Comparison of ENCODE assay signal across 8 cellular contexts in the genomic region with DNA sequence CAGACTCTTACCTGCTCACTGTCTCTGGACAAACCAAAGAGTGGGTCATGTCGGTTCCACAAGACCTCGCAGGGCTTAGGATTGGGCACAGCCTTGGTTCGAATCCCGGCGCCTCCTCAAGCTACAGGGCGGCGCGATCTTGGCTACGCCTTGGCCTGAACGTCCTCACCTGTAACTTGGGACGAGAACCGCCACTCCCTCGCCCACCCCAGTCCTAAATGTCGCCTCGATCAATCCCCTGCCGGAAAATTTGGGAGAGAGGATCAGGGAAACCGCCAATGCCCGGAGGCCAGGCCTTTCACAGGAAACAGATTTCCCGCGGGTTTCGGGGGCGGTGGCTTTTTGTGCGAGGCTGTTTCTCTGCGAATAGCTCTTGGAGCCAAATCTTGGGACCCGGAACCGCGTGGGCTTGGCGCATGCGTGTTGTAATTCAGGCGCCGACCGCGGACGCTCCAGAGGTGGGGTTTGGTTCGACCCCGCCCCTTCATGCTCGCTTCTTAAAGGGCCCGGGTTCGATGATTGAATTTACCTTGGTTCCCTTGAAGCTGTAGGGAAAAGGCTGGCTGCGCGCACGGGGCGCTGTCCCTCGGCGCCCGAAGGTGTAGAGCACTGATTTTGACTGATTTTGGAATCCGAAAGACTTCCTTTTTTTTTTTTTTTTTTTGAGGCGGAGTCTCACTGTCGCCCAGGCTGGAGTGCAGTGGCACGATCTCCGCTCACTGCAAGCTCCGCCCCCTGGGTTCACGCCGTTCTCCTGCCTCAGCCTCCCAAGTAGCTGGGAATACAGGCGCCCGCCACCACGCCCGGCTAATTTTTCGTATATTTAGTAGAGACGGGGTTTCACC. TPM values are rescaled to one million over a fixed set of nuclear protein-coding genes. Genes with fewer than 3 reads are reported as not detected.
DNase-seq lines count a peak whose midpoint lies in the region; ATAC-seq and TF ChIP-seq lines count a peak whose summit lies in the region.

A gene with protein sequence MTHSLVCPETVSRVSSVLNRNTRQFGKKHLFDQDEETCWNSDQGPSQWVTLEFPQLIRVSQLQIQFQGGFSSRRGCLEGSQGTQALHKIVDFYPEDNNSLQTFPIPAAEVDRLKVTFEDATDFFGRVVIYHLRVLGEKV (minus strand): TSS at position 403 of the 845 bp plus-strand sequence. CDS start 354 bp downstream, at position 49.

- H3K27ac ChIP-seq in HEK293 (ENCODE audit: extremely low read depth, low read depth, low read length) = peak within 1 kb of the TSS; percentile 62
- H3K27ac ChIP-seq in SU-DHL-6 (ENCODE audit: low read depth, low read length) = peak within 1 kb of the TSS; percentile 46
- H3K27ac ChIP-seq in osteoblast (ENCODE audit: low read depth, low read length) = peak within 1 kb of the TSS; percentile 50
- H3K27ac ChIP-seq in thoracic aorta = peak within 1 kb of the TSS; percentile 74 to 76

- H3K4me1 ChIP-seq in HEK293 (ENCODE audit: control insufficient read depth, insufficient read depth, low read length) (no peaks in the 10 kb centered on the region), osteoblast (ENCODE audit: insufficient read depth, low read length) (peaks cover 11% of the 10 kb centered on the region), thoracic aorta (ENCODE audit: control insufficient read depth in 1 of 2, low read depth in 2 of 2) (peaks cover 0 to 9% of the 10 kb centered on the region in 2 donors)

- H3K36me3 ChIP-seq in HEK293 (ENCODE audit: control insufficient read depth in 2 of 2, insufficient read depth in 1 of 2, low read length in 2 of 2) (peaks cover 4 to 31% of the 10 kb centered on the region in 2 experiments; a peak in 2 of 3 replicates), SU-DHL-6 (ENCODE audit: low read length) (no peaks in the 10 kb centered on the region), osteoblast (ENCODE audit: insufficient read depth, low read length) (peaks cover 10% of the 10 kb centered on the region), thoracic aorta (peaks cover 10% of the 10 kb centered on the region)

- peak within 1 kb of the TSS; percentile 80 for H3K4me2 ChIP-seq in SU-DHL-6 (ENCODE audit: low read depth, low read length, poor library complexity, severe bottlenecking)
- H3K4me2 ChIP-seq in osteoblast (ENCODE audit: insufficient read depth, low read length) = peak within 1 kb of the TSS; percentile 91

- H3K27ac Mint-ChIP-seq in activated naive CD8-positive, alpha-beta T cell treated with anti-CD3 and anti-CD28 coated beads for 36 hours = peak within 1 kb of the TSS; percentile 94

- TF ChIP-seq CTCF in HEK293 (tag by site-specific recombination; IDR thresholded peaks at IDR 0.05) = no peak
- TF ChIP-seq CTCF in SU-DHL-6 (IDR thresholded peaks at IDR 0.05; ENCODE audit: insufficient read depth, low read length, poor library complexity, severe bottlenecking) = no peak
- TF ChIP-seq CTCF in osteoblast (IDR thresholded peaks at IDR 0.05; ENCODE audit: extremely low read depth, low read depth, low read length) = no peak
- TF ChIP-seq CTCF in thoracic aorta (IDR thresholded peaks at IDR 0.05) = no peak

- CTCF ChIA-PET in HEK293 (lab: Yijun Ruan, JAX) = interaction anchor here (0.6 to 1.1 kb wide), 5 partner anchors 8 to 1618 kb away, joined by 3 to 6 read pairs (median 3); no protein-coding TSS in a partner anchor

- POLR2A ChIA-PET in HEK293 (lab: Yijun Ruan, JAX) = interaction anchor here (0.6 to 3.5 kb wide), 9 partner anchors 10 to 835 kb away, joined by 3 to 60 read pairs (median 4); partner anchors contain the start of genes BORCS8, MEF2B and RFXANK

- no peaks in the 10 kb centered on the region for H3K9me3 Mint-ChIP-seq in activated naive CD8-positive, alpha-beta T cell treated with anti-CD3 and anti-CD28 coated beads for 36 hours

- no peaks in the 10 kb centered on the region for H3F3A ChIP-seq in SU-DHL-6 (ENCODE audit: insufficient read depth)

- peak; percentile 78 for ATAC-seq in thoracic aorta (ENCODE audit: insufficient number of reproducible peaks, low FRiP score, low read depth)

- no peaks in the 10 kb centered on the region for H3K9me2 ChIP-seq in SU-DHL-6 (replicated peaks; ENCODE audit: insufficient read depth, low read length)

- no peaks in the 10 kb centered on the region for H4K20me1 ChIP-seq in SU-DHL-6 (ENCODE audit: low read depth, low read length)
- H4K20me1 ChIP-seq in osteoblast (ENCODE audit: insufficient read depth, low read length) = no peaks in the 10 kb centered on the region

- H3K4me3 Mint-ChIP-seq in activated naive CD8-positive, alpha-beta T cell treated with anti-CD3 and anti-CD28 coated beads for 36 hours = peak within 1 kb of the TSS; percentile 94

- peak within 1 kb of the TSS; percentile 62 for H3K4me3 ChIP-seq in HEK293 (ENCODE audit: low read depth, low read length)
- H3K4me3 ChIP-seq in SU-DHL-6 (ENCODE audit: insufficient read depth, low read length, poor library complexity, severe bottlenecking) = peak within 1 kb of the TSS; percentile 83
- peak within 1 kb of the TSS; percentile 79 for H3K4me3 ChIP-seq in osteoblast (ENCODE audit: insufficient read depth, low read length)
- H3K4me3 ChIP-seq in thoracic aorta = peak within 1 kb of the TSS; percentile 93

- H3K27me3 ChIP-seq in SU-DHL-6 (ENCODE audit: low read length) (no peaks in the 10 kb centered on the region), osteoblast (ENCODE audit: insufficient read depth, low read length) (peaks cover 4% of the 10 kb centered on the region), thoracic aorta (replicated peaks; ENCODE audit: insufficient read depth) (no peaks in the 10 kb centered on the region)

- H3K27me3 Mint-ChIP-seq in activated naive CD8-positive, alpha-beta T cell treated with anti-CD3 and anti-CD28 coated beads for 36 hours = peaks cover 4% of the 10 kb centered on the region

- H3K9me3 ChIP-seq in HEK293 (ENCODE audit: control insufficient read depth, insufficient read depth, low read depth, low read length) = no peaks in the 10 kb centered on the region
- no peaks in the 10 kb centered on the region for H3K9me3 ChIP-seq in SU-DHL-6 (ENCODE audit: insufficient read depth, low read length)
- no peaks in the 10 kb centered on the region for H3K9me3 ChIP-seq in osteoblast (ENCODE audit: low read depth, low read length)
- H3K9me3 ChIP-seq in thoracic aorta = no peaks in the 10 kb centered on the region

- peak within 1 kb of the TSS; percentile 74 for H3K9ac ChIP-seq in SU-DHL-6 (ENCODE audit: low read length)

- H3K79me2 ChIP-seq in SU-DHL-6 (ENCODE audit: insufficient read depth, low read length) = peaks cover 12% of the 10 kb centered on the region
- H3K79me2 ChIP-seq in osteoblast (ENCODE audit: insufficient read depth, low read length) = peaks cover 8% of the 10 kb centered on the region

- peaks cover 19% of the 10 kb centered on the region for H3K4me1 Mint-ChIP-seq in activated naive CD8-positive, alpha-beta T cell treated with anti-CD3 and anti-CD28 coated beads for 36 hours

- peak within 1 kb of the TSS; percentile 32 for H2AFZ ChIP-seq in SU-DHL-6 (ENCODE audit: low read depth, low read length, severe bottlenecking)
- peak within 1 kb of the TSS; percentile 86 for H2AFZ ChIP-seq in osteoblast (ENCODE audit: low read length)

- H3K36me3 Mint-ChIP-seq in activated naive CD8-positive, alpha-beta T cell treated with anti-CD3 and anti-CD28 coated beads for 36 hours = peaks cover 19% of the 10 kb centered on the region

- DNase-seq in EL (peak; percentile 94), NCI-H1105 treated with DMSO at 0.1 percent for 48 hours (lab: John Stamatoyannopoulos, UW) (peak; percentile 91), glomerular visceral epithelial cell (ENCODE audit: extremely low spot score) (peak; percentile 95), osteoblast (ENCODE audit: insufficient read length, low spot score, missing footprints) (peak; percentile 100), thoracic aorta (ENCODE audit: low spot score) (peak; percentile 64)
- peak; percentile 92 for DNase-seq in activated naive CD8-positive, alpha-beta T cell treated with anti-CD3 and anti-CD28 coated beads for 36 hours

RNA-seq across cellular contexts. Expression of the gene that starts here (rescaled TPM):
- 10 to 100 TPM; 46.0 to 47.6 TPM for total RNA-seq in activated naive CD8-positive, alpha-beta T cell treated with anti-CD3 and anti-CD28 coated beads for 36 hours
- total RNA-seq in osteoblast (6.2 and 6.5 TPM in 2 replicates), thoracic aorta (10 to 100 TPM in 1 of 2 donors, 1 to 10 TPM in 1; 6.5 to 17.9 TPM)

Comparison
In these comparisons a context has a peak if more than half of its experiments do, and no peak if none do; other contexts are left out.
1. Peak in every context shown above with its lines: DNase-seq, ATAC-seq, H3K4me3 ChIP-seq and H3K27ac ChIP-seq.